In genomic region chr22:33005476-33005875, GRCh38 we compare ENCODE assay signal across 26 cellular contexts. TPM values are rescaled to one million over a fixed set of nuclear protein-coding genes. Genes with fewer than 3 reads are reported as not detected.
"Had no signal": no experiment of that assay in that cellular context is flagged by ENCODE, and none has a peak within 500 bp of the region (broad histone marks: within the 10 kb centered on the region; RNA-seq: fewer than 3 reads in every experiment).

No MANE protein-coding gene starts in this region.

- H3K27ac ChIP-seq: colonic mucosa, epithelial cell of prostate, esophagus squamous epithelium, gastrocnemius medialis, heart right ventricle, lower lobe of right lung had no signal

- H3K36me3 ChIP-seq: colonic mucosa, esophagus squamous epithelium, gastrocnemius medialis, heart right ventricle, lower lobe of right lung had no signal

- H3K27me3 ChIP-seq: colonic mucosa, gastrocnemius medialis had no signal

- ATAC-seq: effector memory CD8-positive, alpha-beta T cell; esophagus mucosa; gastrocnemius medialis; heart right ventricle; left cardiac atrium; left ventricle myocardium superior; mucosa of descending colon had no signal

- H3K4me3 ChIP-seq: colonic mucosa, esophagus squamous epithelium, gastrocnemius medialis, heart right ventricle, lower lobe of right lung, mucosa of descending colon had no signal

- FAIRE-seq: endometrium, islet of Langerhans, keratinocyte had no signal

- H3K4me1 ChIP-seq: colonic mucosa, gastrocnemius medialis had no signal

- DNase-seq: cerebellar nuclear complex; colonic mucosa; cortex of kidney; effector CD8-positive, alpha-beta T cell; effector memory CD8-positive, alpha-beta T cell; endodermal cell; erythroblast; esophagus squamous epithelium; foreskin fibroblast; foreskin melanocyte; gastrocnemius medialis; heart right ventricle; hippocampal formation; left cardiac atrium; left ventricle myocardium superior; lower lobe of right lung; mucosa of descending colon had no signal

- H3K9me3 ChIP-seq: colonic mucosa, esophagus squamous epithelium, gastrocnemius medialis, lower lobe of right lung had no signal

RNA-seq across cellular contexts. Expression of gene SYN3, which starts 52.7 kb away (rescaled TPM):
- total RNA-seq: chondrocyte, esophagus mucosa, glomerular endothelial cell, kidney epithelial cell, left ventricle myocardium superior, myocyte had no signal
- polyA plus RNA-seq: keratinocyte had no signal
